ENCODE assay signal across 8 cellular contexts in the genomic region with DNA sequence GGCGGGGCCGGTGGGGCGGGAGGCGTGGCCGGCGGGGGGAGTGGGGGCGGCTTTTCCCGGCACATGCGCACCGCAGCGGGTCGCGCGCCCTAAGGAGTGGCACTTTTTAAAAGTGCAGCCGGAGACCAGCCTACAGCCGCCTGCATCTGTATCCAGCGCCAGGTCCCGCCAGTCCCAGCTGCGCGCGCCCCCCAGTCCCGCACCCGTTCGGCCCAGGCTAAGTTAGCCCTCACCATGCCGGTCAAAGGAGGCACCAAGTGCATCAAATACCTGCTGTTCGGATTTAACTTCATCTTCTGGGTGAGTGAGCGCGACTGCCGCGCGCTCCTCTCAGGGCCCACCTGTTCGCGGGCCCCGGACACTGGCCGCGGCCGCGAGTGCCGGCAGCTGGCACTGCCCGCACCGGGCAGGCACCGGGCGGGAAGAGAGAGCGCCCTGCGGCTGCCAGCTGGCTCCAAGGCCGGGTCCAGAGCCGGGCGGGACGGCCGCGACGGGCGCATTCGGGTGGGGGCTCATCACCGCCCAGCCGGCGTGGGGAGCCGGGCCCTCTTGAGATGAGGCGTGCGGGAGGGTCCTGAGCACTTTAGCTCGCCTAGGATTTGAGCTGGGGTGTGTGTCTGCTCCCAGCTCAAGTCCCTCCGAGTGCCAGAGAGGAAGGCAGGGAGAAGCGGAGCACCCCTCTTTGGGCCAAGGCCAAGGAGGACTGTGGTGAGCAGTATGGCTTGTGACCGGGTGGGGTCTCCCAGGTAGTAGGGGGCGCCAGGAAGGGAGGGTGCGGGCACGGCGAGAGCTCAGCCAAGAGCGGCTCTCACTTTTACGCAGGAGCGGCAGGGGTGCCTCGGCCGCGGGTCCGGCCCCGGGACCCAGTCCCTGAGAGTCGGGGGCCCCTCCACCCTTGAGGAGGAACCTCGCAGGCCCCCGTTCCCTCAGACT. TPM values are rescaled to one million over a fixed set of nuclear protein-coding genes. Genes with fewer than 3 reads are reported as not detected.
DNase-seq lines count a peak whose midpoint lies in the region; ATAC-seq and TF ChIP-seq lines count a peak whose summit lies in the region.

A gene with protein sequence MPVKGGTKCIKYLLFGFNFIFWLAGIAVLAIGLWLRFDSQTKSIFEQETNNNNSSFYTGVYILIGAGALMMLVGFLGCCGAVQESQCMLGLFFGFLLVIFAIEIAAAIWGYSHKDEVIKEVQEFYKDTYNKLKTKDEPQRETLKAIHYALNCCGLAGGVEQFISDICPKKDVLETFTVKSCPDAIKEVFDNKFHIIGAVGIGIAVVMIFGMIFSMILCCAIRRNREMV (plus strand): TSS at position 135 of the 933 bp plus-strand sequence. CDS start 100 bp downstream, at position 235.

- intact Hi-C loops in tibial artery (cut with DNase I; ENCODE audit: low total_unique reads): no loop called here

- peaks cover 56% of the 10 kb centered on the region for H3K27me3 Mint-ChIP-seq in activated T-cell treated with anti-CD3 and anti-CD28 coated beads, Interleukin-2, amount 50 U/mL, for 24 hours
- peaks cover 23 to 37% of the 10 kb centered on the region in 2 donors for H3K27me3 Mint-ChIP-seq in natural killer cell treated with Interleukin-12 subunit alpha and Interleukin-12 subunit beta and Interleukin-15 and Interleukin-18, amount 100 ng/mL, for 72 hours

- H3K4me3 Mint-ChIP-seq in activated T-cell treated with anti-CD3 and anti-CD28 coated beads, Interleukin-2, amount 50 U/mL, for 24 hours: peak within 1 kb of the TSS; percentile 73
- peak within 1 kb of the TSS; percentile 33 for H3K4me3 Mint-ChIP-seq in natural killer cell treated with Interleukin-12 subunit alpha and Interleukin-12 subunit beta and Interleukin-15 and Interleukin-18, amount 100 ng/mL, for 72 hours

- no peak for TF ChIP-seq CTCF in NB4 (IDR thresholded peaks at IDR 0.05; ENCODE audit: low read depth, low read length)
- no peak for TF ChIP-seq CTCF in fibroblast of pulmonary artery (IDR thresholded peaks at IDR 0.05; ENCODE audit: low read length, missing control alignments)
- no peak for TF ChIP-seq CTCF in tibial artery (IDR thresholded peaks at IDR 0.05)

- H3K9me3 Mint-ChIP-seq in activated T-cell treated with anti-CD3 and anti-CD28 coated beads, Interleukin-2, amount 50 U/mL, for 24 hours: no peaks in the 10 kb centered on the region
- no peaks in the 10 kb centered on the region for H3K9me3 Mint-ChIP-seq in natural killer cell treated with Interleukin-12 subunit alpha and Interleukin-12 subunit beta and Interleukin-15 and Interleukin-18, amount 100 ng/mL, for 72 hours

- TF ChIP-seq POLR2A in NB4 (IDR thresholded peaks at IDR 0.05; ENCODE audit: extremely low read depth, insufficient read length): no peak

- ATAC-seq in natural killer cell treated with Interleukin-12 subunit alpha and Interleukin-12 subunit beta and Interleukin-15 and Interleukin-18, amount 100 ng/mL, for 72 hours: peak; percentile 56 to 58

- peak; percentile 86 for DNase-seq in DMS53 (lab: John Stamatoyannopoulos, UW)
- DNase-seq in NB4 (ENCODE audit: low read depth): peak; percentile 71
- DNase-seq in activated T-cell treated with anti-CD3 and anti-CD28 coated beads, Interleukin-2, amount 50 U/mL, for 24 hours: peak; percentile 65
- peak; percentile 48 for DNase-seq in fibroblast of pulmonary artery (ENCODE audit: low read depth)
- no peak for DNase-seq in natural killer cell treated with Interleukin-12 subunit alpha and Interleukin-12 subunit beta and Interleukin-15 and Interleukin-18, amount 100 ng/mL, for 72 hours (ENCODE audit: low spot score)
- DNase-seq in tibial artery: peak; percentile 65 to 90
- no peak for DNase-seq in NCI-H128 (lab: John Stamatoyannopoulos, UW; ENCODE audit: unreplicated experiment)
- DNase-seq in SIG-M5 treated with dmso at 0.1 percent for 504 hours (lab: John Stamatoyannopoulos, UW; ENCODE audit: unreplicated experiment): no peak

- H3K4me1 ChIP-seq in tibial artery: peaks cover 0 to 62% (median 49%) of the 10 kb centered on the region in 4 donors

- no peaks in the 10 kb centered on the region for H3K9me3 ChIP-seq in tibial artery

- H3K4me3 ChIP-seq in NB4 (ENCODE audit: low read depth, low read length) (peak within 1 kb of the TSS; percentile 60), fibroblast of pulmonary artery (replicated peaks; ENCODE audit: low read depth, low read length) (peak within 1 kb of the TSS; percentile 69), tibial artery (peak within 1 kb of the TSS; percentile 94 to 98)

- peak within 1 kb of the TSS; percentile 93 to 98 for H3K27ac ChIP-seq in tibial artery

- H3K36me3 Mint-ChIP-seq in activated T-cell treated with anti-CD3 and anti-CD28 coated beads, Interleukin-2, amount 50 U/mL, for 24 hours (ENCODE audit: low read depth): no peaks in the 10 kb centered on the region
- H3K36me3 Mint-ChIP-seq in natural killer cell treated with Interleukin-12 subunit alpha and Interleukin-12 subunit beta and Interleukin-15 and Interleukin-18, amount 100 ng/mL, for 72 hours: no peaks in the 10 kb centered on the region

- H3K27ac Mint-ChIP-seq in activated T-cell treated with anti-CD3 and anti-CD28 coated beads, Interleukin-2, amount 50 U/mL, for 24 hours: no peak within 1 kb of the TSS
- H3K27ac Mint-ChIP-seq in natural killer cell treated with Interleukin-12 subunit alpha and Interleukin-12 subunit beta and Interleukin-15 and Interleukin-18, amount 100 ng/mL, for 72 hours: peak within 1 kb of the TSS in 1 of 2 donors; percentile 10

- H3K36me3 ChIP-seq in tibial artery: no peaks in the 10 kb centered on the region

- H3K27me3 ChIP-seq in tibial artery: no peaks in the 10 kb centered on the region

- peaks cover 36% of the 10 kb centered on the region for H3K4me1 Mint-ChIP-seq in activated T-cell treated with anti-CD3 and anti-CD28 coated beads, Interleukin-2, amount 50 U/mL, for 24 hours (ENCODE audit: low read depth)
- peaks cover 5 to 6% of the 10 kb centered on the region in 2 donors for H3K4me1 Mint-ChIP-seq in natural killer cell treated with Interleukin-12 subunit alpha and Interleukin-12 subunit beta and Interleukin-15 and Interleukin-18, amount 100 ng/mL, for 72 hours (ENCODE audit: low read depth in 2 of 2)

RNA-seq across cellular contexts. Expression of the gene that starts here (rescaled TPM):
- 1 to 10 TPM; 1.1 to 3.3 TPM for total RNA-seq in natural killer cell treated with Interleukin-12 subunit alpha and Interleukin-12 subunit beta and Interleukin-15 and Interleukin-18, amount 100 ng/mL, for 72 hours

Comparison
In these comparisons a context has a peak if more than half of its experiments do, and no peak if none do; other contexts are left out.
1. DNase-seq: peak in DMS53 (single experiment), NB4 (single experiment), activated T-cell treated with anti-CD3 and anti-CD28 coated beads, Interleukin-2, amount 50 U/mL, for 24 hours (single experiment), fibroblast of pulmonary artery (single experiment) and tibial artery (2 of 2); none in natural killer cell treated with Interleukin-12 subunit alpha and Interleukin-12 subunit beta and Interleukin-15 and Interleukin-18, amount 100 ng/mL, for 72 hours (single experiment), NCI-H128 (single experiment) and SIG-M5 treated with dmso at 0.1 percent for 504 hours (single experiment).
2. Peak in every context shown above with its lines, with median percentiles within 50 percentile points of each other: H3K4me3 ChIP-seq.